7 cellular contexts compared by ENCODE assay signal in the genomic region with DNA sequence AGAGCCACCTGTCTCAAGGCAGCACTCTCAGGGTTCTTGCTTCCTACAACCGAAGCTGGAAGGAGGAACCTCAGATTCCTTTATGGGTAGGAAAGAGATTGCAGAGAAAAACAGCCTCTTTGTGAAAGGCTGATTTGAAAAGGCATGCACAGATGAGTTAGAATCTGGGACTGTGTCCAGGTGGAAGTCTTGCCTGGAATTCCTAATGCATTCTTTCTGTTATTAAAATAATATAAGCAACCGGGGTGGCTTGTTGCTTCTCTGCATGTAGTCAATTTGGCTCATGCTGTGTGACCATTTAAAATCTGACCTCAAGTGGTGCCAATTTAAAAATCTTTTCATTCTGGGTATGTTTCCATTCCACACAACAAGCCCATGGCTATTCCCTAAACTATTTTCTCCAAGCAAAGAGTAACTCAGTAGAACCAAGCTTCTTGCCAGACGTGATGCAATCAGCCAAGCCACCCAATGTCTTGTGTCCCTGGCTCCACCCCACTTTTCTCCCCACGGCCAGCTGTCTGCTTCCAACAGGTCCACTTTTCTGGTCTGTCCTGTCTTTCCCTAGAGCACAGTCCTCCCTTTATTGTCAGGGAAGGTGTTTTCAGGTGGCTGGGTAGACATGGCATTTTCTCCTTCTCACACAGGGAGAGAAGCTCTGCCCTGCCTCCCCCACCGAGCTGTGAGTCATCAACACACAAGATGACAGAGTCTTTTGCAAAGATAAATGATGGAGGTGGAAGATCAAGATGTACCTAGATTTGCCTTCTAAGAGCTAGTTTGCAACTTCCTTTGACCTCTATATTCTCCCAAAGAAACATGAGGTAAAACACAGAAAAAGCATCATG.
A peak's percentile ranks its signal among the peaks of the same experiment; 100 is the strongest.
DNase-seq lines count a peak whose midpoint lies in the region; ATAC-seq and TF ChIP-seq lines count a peak whose summit lies in the region.

No MANE protein-coding gene starts in this region.

- H4K91ac ChIP-seq in IMR-90 (ENCODE audit: insufficient read depth, low read depth, low read length), result no peak overlapping the region

- in situ Hi-C loops in IMR-90 (cut with MboI; ENCODE audit: low sequenced_read_pairs), result no loop called here

- no peaks in the 10 kb centered on the region for H3K79me1 ChIP-seq in IMR-90 (ENCODE audit: low read depth in 1 of 2, low read length in 2 of 2)

- no peak overlapping the region for H3K23ac ChIP-seq in IMR-90 (ENCODE audit: low read depth, low read length)

- no peaks in the 10 kb centered on the region for H3K4me1 ChIP-seq in IMR-90 (ENCODE audit: control insufficient read depth, insufficient read depth, low read length)

- H3K18ac ChIP-seq in IMR-90 (ENCODE audit: low read depth, low read length), result no peak overlapping the region

- H3K9ac ChIP-seq in IMR-90 (ENCODE audit: low read depth, low read length), result no peak overlapping the region

- H2BK5ac ChIP-seq in IMR-90 (ENCODE audit: low read depth, low read length, poor library complexity, severe bottlenecking), result no peak overlapping the region

- dilution Hi-C loops in IMR-90 (cut with HindIII; ENCODE audit: low sequenced_read_pairs, unreplicated experiment), result no loop called here

- CTCF ChIA-PET in IMR-90 (lab: Yijun Ruan, JAX), result interaction anchor here (0.6 kb wide), 1 partner anchor 25 kb away, joined by 5 read pairs; no protein-coding TSS in a partner anchor

- TF ChIP-seq POLR2A in IMR-90 (IDR thresholded peaks at IDR 0.05; ENCODE audit: low read depth, low read length), result no peak

- no peak overlapping the region for H2AK5ac ChIP-seq in IMR-90 (ENCODE audit: low read depth, low read length)

- no peak overlapping the region for H2BK20ac ChIP-seq in IMR-90 (ENCODE audit: low read depth, low read length)

- H3K4me3 ChIP-seq in IMR-90 (ENCODE audit: insufficient read depth, low read depth, low read length) (no peak overlapping the region), fibroblast of pulmonary artery (replicated peaks; ENCODE audit: low read depth, low read length) (no peak overlapping the region), retinal pigment epithelial cell (ENCODE audit: low read length) (no peak overlapping the region)

- H3K27me3 ChIP-seq in IMR-90 (ENCODE audit: control insufficient read depth, insufficient read depth, low read length), result no peaks in the 10 kb centered on the region

- WGBS in IMR-90 (ENCODE audit: extremely low coverage in 2 of 2, insufficient read length in 1 of 2), 2 experiments, result no CpG with 5 or more reads among the region's 5 CpGs

- no peak overlapping the region for H3K14ac ChIP-seq in IMR-90 (replicated peaks; ENCODE audit: low read depth, low read length)

- no peaks in the 10 kb centered on the region for H4K20me1 ChIP-seq in IMR-90 (ENCODE audit: insufficient read depth, low read length)

- H2BK15ac ChIP-seq in IMR-90 (ENCODE audit: low read depth, low read length), result no peak overlapping the region

- ATAC-seq in IMR-90 (ENCODE audit: low read depth) (no peak), GM19395 (IDR thresholded peaks at IDR 0.05; ENCODE audit: unreplicated experiment) (no peak)

- no peak overlapping the region for H2AK9ac ChIP-seq in IMR-90 (replicated peaks; ENCODE audit: low read depth, low read length, poor library complexity)

- H3K9me3 ChIP-seq in IMR-90 (ENCODE audit: control insufficient read depth, insufficient read depth, low read length), result no peaks in the 10 kb centered on the region

- no peak overlapping the region for H3K4me2 ChIP-seq in IMR-90 (ENCODE audit: low read depth, low read length)

- no peak for TF ChIP-seq RAD21 in IMR-90 (IDR thresholded peaks at IDR 0.05; ENCODE audit: low read length)

- H2BK120ac ChIP-seq in IMR-90 (ENCODE audit: low read depth, low read length), result no peak overlapping the region

- no peak overlapping the region for H3K27ac ChIP-seq in IMR-90 (ENCODE audit: insufficient read depth, low read length)

- H3K4ac ChIP-seq in IMR-90 (ENCODE audit: low read depth, low read length), result no peak overlapping the region

- no peak overlapping the region for H4K5ac ChIP-seq in IMR-90 (ENCODE audit: low read depth, low read length)

- no peak overlapping the region for H2AFZ ChIP-seq in IMR-90 (replicated peaks; ENCODE audit: low read length, poor library complexity)

- no peaks in the 10 kb centered on the region for H3K36me3 ChIP-seq in IMR-90 (ENCODE audit: control insufficient read depth, insufficient read depth, low read length)

- BruUV-seq in IMR-90 (replicated peaks; lab: Mats Ljungman, UMichigan), result no TSS peak

- H3K9me1 ChIP-seq in IMR-90 (ENCODE audit: insufficient read depth, low read length), result no peaks in the 10 kb centered on the region

- TF ChIP-seq CTCF in IMR-90 (conservative IDR thresholded peaks at IDR 0.05; ENCODE audit: low read depth, low read length) (no peak), fibroblast of pulmonary artery (IDR thresholded peaks at IDR 0.05; ENCODE audit: low read length, missing control alignments) (no peak), retinal pigment epithelial cell (conservative IDR thresholded peaks at IDR 0.05; ENCODE audit: low read depth, low read length) (no peak)

- intact Hi-C loops in IMR-90 (cut with micrococcal nuclease), result no loop called here

- DNase-seq in IMR-90, result peak; percentile 22
- DNase-seq in activated CD8-positive, alpha-beta memory T cell treated with anti-CD3 and anti-CD28 coated beads for 4 hours (ENCODE audit: low read depth in 2 of 2), result peak; percentile 17 to 46
- DNase-seq in fibroblast of pulmonary artery (ENCODE audit: low read depth), result peak; percentile 86
- DNase-seq in retinal pigment epithelial cell (ENCODE audit: low read depth), result peak; percentile 83
- no peak for DNase-seq in OCI-M1 (lab: John Stamatoyannopoulos, UW)
- no peak for DNase-seq in NCI-H2081 treated with DMSO at 0.1 percent for 48 hours (lab: John Stamatoyannopoulos, UW)

- H3K56ac ChIP-seq in IMR-90 (ENCODE audit: extremely low read depth, insufficient read depth, low read length), result no peak overlapping the region

- no peak overlapping the region for H4K8ac ChIP-seq in IMR-90 (ENCODE audit: low read depth in 2 of 2, low read length in 2 of 2)

- POLR2A ChIA-PET in IMR-90 (lab: Charles Lee; ENCODE audit: unreplicated experiment), result no interaction called here

TF ChIP-seq in IMR-90, 13 proteins besides CTCF, POLR2A, EP300 and RAD21:
- TF ChIP-seq MAZ (IDR thresholded peaks at IDR 0.05; ENCODE audit: borderline replicate concordance, low read depth, low read length) (no peak), SMC3 (IDR thresholded peaks at IDR 0.05; ENCODE audit: low read depth, low read length) (no peak), NFE2L2 (IDR thresholded peaks at IDR 0.05; ENCODE audit: low read depth, low read length) (no peak)

Comparison
In these comparisons a context has a peak if more than half of its experiments do, and no peak if none do; other contexts are left out.
1. DNase-seq: peak in IMR-90 (single experiment), activated CD8-positive, alpha-beta memory T cell treated with anti-CD3 and anti-CD28 coated beads for 4 hours (2 of 2), fibroblast of pulmonary artery (single experiment) and retinal pigment epithelial cell (single experiment); none in OCI-M1 (single experiment) and NCI-H2081 treated with DMSO at 0.1 percent for 48 hours (single experiment).